1 cellular context compared by ENCODE assay signal in the genomic region with DNA sequence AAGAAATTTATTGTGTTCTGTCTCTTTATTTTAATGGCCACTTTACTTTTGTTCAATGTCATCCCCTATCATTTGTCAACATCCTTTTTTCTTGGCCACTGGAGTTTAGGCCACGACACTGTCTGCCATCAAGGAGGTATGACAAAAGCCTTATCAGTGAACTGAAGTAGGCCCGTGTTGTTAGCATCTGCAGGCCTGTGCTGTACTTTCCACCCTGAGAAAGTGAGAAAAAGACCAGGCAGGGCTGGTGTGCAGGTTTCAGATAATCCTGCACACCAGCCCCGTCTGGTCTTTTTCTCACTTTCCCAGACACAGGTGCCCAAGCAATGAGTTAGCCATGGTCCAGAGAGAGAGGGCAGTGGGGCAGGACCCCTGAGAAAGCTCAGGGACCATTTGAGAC.
TF ChIP-seq lines count a peak whose summit lies in the region.

No MANE protein-coding gene starts in this region.

TF ChIP-seq in SK-N-SH treated with all-trans-retinoic acid at 6 μM for 48 hours, 23 proteins besides CTCF, POLR2A, EP300 and RAD21 (continued from another document):
- no peak for TF ChIP-seq PPARA (CRISPR knock-in tag; IDR thresholded peaks at IDR 0.05; ENCODE audit: borderline replicate concordance)
